Comparison of ENCODE assay signal across 8 cellular contexts in the genomic region with DNA sequence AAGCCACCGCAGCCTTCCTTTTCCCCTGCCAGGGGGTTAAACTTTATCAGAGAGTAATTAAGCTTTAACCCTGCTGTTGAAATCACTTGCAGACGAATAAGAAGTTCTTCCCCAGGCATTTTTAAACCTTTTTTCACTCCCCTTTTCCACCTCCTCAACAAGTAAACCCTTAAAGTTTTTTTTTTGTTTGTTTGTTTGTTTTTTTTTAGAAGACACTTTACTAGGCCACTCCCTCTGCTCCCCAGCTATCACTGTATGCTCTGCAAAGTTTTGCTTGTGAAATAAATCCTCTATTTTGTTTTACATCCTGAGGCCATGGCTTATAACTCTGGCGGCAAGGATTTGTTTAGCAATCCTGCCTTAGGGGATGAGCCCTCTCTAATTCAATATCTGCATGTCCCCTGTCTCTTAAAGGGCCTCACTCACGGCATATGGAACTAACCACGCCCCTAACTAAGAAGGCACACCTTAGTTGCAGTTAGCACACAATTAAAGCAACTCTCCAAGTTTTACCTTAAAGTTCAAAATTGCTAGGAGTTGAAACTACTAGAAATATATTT.
DNase-seq lines count a peak whose midpoint lies in the region; ATAC-seq and TF ChIP-seq lines count a peak whose summit lies in the region.

No MANE protein-coding gene starts in this region.

- H3K27ac Mint-ChIP-seq in Calu3 (ENCODE audit: unreplicated experiment) = peak overlapping the region; percentile 79
- H3K27ac Mint-ChIP-seq in activated naive CD8-positive, alpha-beta T cell treated with anti-CD3 and anti-CD28 coated beads for 36 hours = no peak overlapping the region

- no peaks in the 10 kb centered on the region for H3K9me3 Mint-ChIP-seq in Calu3 (ENCODE audit: low read depth, unreplicated experiment)
- H3K9me3 Mint-ChIP-seq in activated naive CD8-positive, alpha-beta T cell treated with anti-CD3 and anti-CD28 coated beads for 36 hours = no peaks in the 10 kb centered on the region

- ATAC-seq in HG03196 (IDR thresholded peaks at IDR 0.05; ENCODE audit: unreplicated experiment) = peak; percentile 56
- ATAC-seq in body of pancreas = peak; percentile 49
- ATAC-seq in right lobe of liver = peak; percentile 46 to 67 (median 58)
- no peak for ATAC-seq in HG03039 (IDR thresholded peaks at IDR 0.05; ENCODE audit: unreplicated experiment)

- intact Hi-C loops in Calu3 (cut with micrococcal nuclease; ENCODE audit: unreplicated experiment) = loop anchor here (10.0 kb wide), 1 partner anchor 614 kb away; no protein-coding TSS in a partner anchor
- intact Hi-C loops in body of pancreas (cut with DNase I) = no loop called here
- intact Hi-C loops in right lobe of liver (cut with DNase I) = no loop called here

- no TSS peak for BruUV-seq in Calu3 (replicated peaks; lab: Mats Ljungman, UMichigan)

- peak overlapping the region; percentile 83 for H3K4me3 Mint-ChIP-seq in Calu3 (ENCODE audit: low read depth, unreplicated experiment)
- H3K4me3 Mint-ChIP-seq in activated naive CD8-positive, alpha-beta T cell treated with anti-CD3 and anti-CD28 coated beads for 36 hours = no peak overlapping the region

- H3K36me3 ChIP-seq in body of pancreas (replicated peaks in 1 of 2; ENCODE audit: insufficient read depth in 1 of 2, low read depth in 2 of 2) = no peaks in the 10 kb centered on the region
- no peaks in the 10 kb centered on the region for H3K36me3 ChIP-seq in right lobe of liver

- H3K9me3 ChIP-seq in body of pancreas = no peaks in the 10 kb centered on the region
- H3K9me3 ChIP-seq in right lobe of liver = no peaks in the 10 kb centered on the region

- CTCF ChIA-PET in Calu3 (lab: Charles Lee) = no interaction called here

- no peak for TF ChIP-seq POLR2A in body of pancreas (IDR thresholded peaks at IDR 0.05)
- TF ChIP-seq POLR2A in right lobe of liver (IDR thresholded peaks at IDR 0.05) = no peak

- H3K27me3 ChIP-seq in body of pancreas (peaks cover 0 to 3% of the 10 kb centered on the region in 2 donors), right lobe of liver (no peaks in the 10 kb centered on the region)

- H3K4me1 ChIP-seq in body of pancreas (no peaks in the 10 kb centered on the region), right lobe of liver (peaks cover 0 to 5% (median 0%) of the 10 kb centered on the region in 4 donors)

- TF ChIP-seq CTCF in Calu3 (IDR thresholded peaks at IDR 0.05; ENCODE audit: unreplicated experiment) (no peak), body of pancreas (IDR thresholded peaks at IDR 0.05) (no peak), right lobe of liver (IDR thresholded peaks at IDR 0.05) (no peak)

- H3K4me3 ChIP-seq in body of pancreas = peak overlapping the region; percentile 21 to 36
- H3K4me3 ChIP-seq in right lobe of liver = peak overlapping the region; percentile 49 to 68 (median 53)

- peak; percentile 11 for DNase-seq in Calu3
- DNase-seq in body of pancreas = no peak
- no peak for DNase-seq in right lobe of liver
- no peak for DNase-seq in NK-92 (lab: John Stamatoyannopoulos, UW; ENCODE audit: unreplicated experiment)
- no peak for DNase-seq in activated naive CD8-positive, alpha-beta T cell treated with anti-CD3 and anti-CD28 coated beads for 36 hours
- DNase-seq in activated CD8-positive, alpha-beta memory T cell treated with anti-CD3 and anti-CD28 coated beads, Interleukin-2, amount 50 U/mL, for 4 hours = no peak

- no peaks in the 10 kb centered on the region for H3K27me3 Mint-ChIP-seq in Calu3 (ENCODE audit: unreplicated experiment)
- H3K27me3 Mint-ChIP-seq in activated naive CD8-positive, alpha-beta T cell treated with anti-CD3 and anti-CD28 coated beads for 36 hours = peaks cover 5% of the 10 kb centered on the region

- peaks cover 28% of the 10 kb centered on the region for H3K36me3 Mint-ChIP-seq in Calu3 (ENCODE audit: insufficient read depth, unreplicated experiment)
- H3K36me3 Mint-ChIP-seq in activated naive CD8-positive, alpha-beta T cell treated with anti-CD3 and anti-CD28 coated beads for 36 hours = no peaks in the 10 kb centered on the region

- H3K27ac ChIP-seq in body of pancreas (peak overlapping the region in 1 of 4 donors; percentile 40), right lobe of liver (peak overlapping the region in 1 of 3 donors; percentile 38)

- 6 to 9% methylated on average over 5 of the region's 5 CpGs for WGBS in body of pancreas, 2 donors
- 7% methylated on average over 5 of the region's 5 CpGs for WGBS in right lobe of liver (ENCODE audit: insufficient coverage, low coverage, low lambda C conversion rate, missing lambda C conversion rate)

- peaks cover 9% of the 10 kb centered on the region for H3K4me1 Mint-ChIP-seq in Calu3 (ENCODE audit: low read depth, unreplicated experiment)
- H3K4me1 Mint-ChIP-seq in activated naive CD8-positive, alpha-beta T cell treated with anti-CD3 and anti-CD28 coated beads for 36 hours = no peaks in the 10 kb centered on the region
